ENCODE assay signal across 10 cellular contexts in the genomic region with DNA sequence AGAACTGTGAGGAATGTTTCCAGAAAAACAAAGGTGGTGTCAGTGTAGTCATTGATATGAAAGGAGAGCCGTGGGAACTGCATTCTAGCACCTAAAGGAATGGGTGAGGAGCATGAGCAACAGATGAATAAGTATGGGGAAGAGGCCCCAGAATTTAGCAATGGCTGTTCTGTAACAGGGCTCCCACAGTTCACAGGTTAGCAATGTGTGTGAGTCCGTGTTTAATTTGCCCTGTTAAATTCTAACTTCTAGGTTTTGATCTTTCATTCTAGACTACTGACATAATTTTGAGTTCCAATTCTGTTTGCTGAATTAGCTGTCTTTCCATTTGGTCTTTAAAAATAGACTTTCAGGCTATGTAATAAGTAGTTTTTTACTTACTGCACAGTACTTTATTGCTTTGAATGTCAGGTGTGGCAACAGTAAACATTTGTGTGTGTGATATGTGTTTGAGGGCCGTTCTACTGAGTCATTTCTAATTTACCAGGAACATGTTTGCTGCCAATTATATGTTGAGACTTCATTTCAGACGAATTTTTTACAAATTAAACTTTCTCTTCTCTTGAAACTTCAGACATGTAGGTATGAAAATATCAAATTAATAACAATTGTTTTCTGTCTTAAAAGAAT. TPM values are rescaled to one million over a fixed set of nuclear protein-coding genes. Genes with fewer than 3 reads are reported as not detected.
A peak's percentile ranks its signal among the peaks of the same experiment; 100 is the strongest.
DNase-seq lines count a peak whose midpoint lies in the region; ATAC-seq and TF ChIP-seq lines count a peak whose summit lies in the region.
"Had no signal": no experiment of that assay in that cellular context is flagged by ENCODE, and none has a peak within 500 bp of the region (broad histone marks: within the 10 kb centered on the region; RNA-seq: fewer than 3 reads in every experiment).

No MANE protein-coding gene starts in this region.

- peaks cover 54% of the 10 kb centered on the region for H3K4me1 Mint-ChIP-seq in activated T-helper 17 cell treated with anti-CD3 and anti-CD28 coated beads, Interleukin-2, amount 50 U/mL, for 72 hours

- peak; percentile 19 for ATAC-seq in HG02981 (IDR thresholded peaks at IDR 0.05; ENCODE audit: unreplicated experiment)
- peak; percentile 57 for ATAC-seq in activated T-helper 17 cell treated with anti-CD3 and anti-CD28 coated beads, Interleukin-2, amount 50 U/mL, for 72 hours (replicated peaks)
- peak; percentile 80 for ATAC-seq in mucosa of descending colon
- no peak for ATAC-seq in HG03159 (IDR thresholded peaks at IDR 0.05; ENCODE audit: unreplicated experiment)
- ATAC-seq in GM19328 (IDR thresholded peaks at IDR 0.05; ENCODE audit: unreplicated experiment) = no peak

- H3K9me3 ChIP-seq in mucosa of descending colon (no peaks in the 10 kb centered on the region), left ventricle myocardium inferior (replicated peaks) (no peaks in the 10 kb centered on the region)

- DNase-seq in GM10266 (ENCODE audit: extremely low spot score) = peak; percentile 7
- no peak for DNase-seq in mucosa of descending colon
- DNase-seq in SHP77 (lab: John Stamatoyannopoulos, UW) = no peak
- no peak for DNase-seq in left ventricle myocardium inferior
- DNase-seq: KG1 had no signal

- TF ChIP-seq CTCF in GM10266 (IDR thresholded peaks at IDR 0.05; ENCODE audit: control insufficient read depth, insufficient read depth, low read depth, missing control alignments) = no peak
- no peak for TF ChIP-seq CTCF in mucosa of descending colon (IDR thresholded peaks at IDR 0.05)
- no peak for TF ChIP-seq CTCF in left ventricle myocardium inferior (IDR thresholded peaks at IDR 0.05; ENCODE audit: borderline replicate concordance)

- H3K36me3 ChIP-seq in mucosa of descending colon (ENCODE audit: low read depth) (no peaks in the 10 kb centered on the region), left ventricle myocardium inferior (no peaks in the 10 kb centered on the region)

- H3K4me1 ChIP-seq in mucosa of descending colon (ENCODE audit: low read depth) (peaks cover 43% of the 10 kb centered on the region), left ventricle myocardium inferior (peaks cover 18% of the 10 kb centered on the region)

- H3K36me3 Mint-ChIP-seq in activated T-helper 17 cell treated with anti-CD3 and anti-CD28 coated beads, Interleukin-2, amount 50 U/mL, for 72 hours (ENCODE audit: low read depth) = peaks cover 43% of the 10 kb centered on the region

- peak overlapping the region; percentile 64 for H3K27ac Mint-ChIP-seq in activated T-helper 17 cell treated with anti-CD3 and anti-CD28 coated beads, Interleukin-2, amount 50 U/mL, for 72 hours

- no peaks in the 10 kb centered on the region for H3K9me3 Mint-ChIP-seq in activated T-helper 17 cell treated with anti-CD3 and anti-CD28 coated beads, Interleukin-2, amount 50 U/mL, for 72 hours

- intact Hi-C loops in mucosa of descending colon (cut with DNase I, micrococcal nuclease) = no loop called here
- intact Hi-C loops in left ventricle myocardium inferior (cut with micrococcal nuclease) = no loop called here

- no peaks in the 10 kb centered on the region for H3K27me3 Mint-ChIP-seq in activated T-helper 17 cell treated with anti-CD3 and anti-CD28 coated beads, Interleukin-2, amount 50 U/mL, for 72 hours

- no peak overlapping the region for H3K4me3 ChIP-seq in mucosa of descending colon
- H3K4me3 ChIP-seq in left ventricle myocardium inferior = no peak overlapping the region
- H3K4me3 ChIP-seq: skin epidermis had no signal

- peak overlapping the region; percentile 57 for H3K4me3 Mint-ChIP-seq in activated T-helper 17 cell treated with anti-CD3 and anti-CD28 coated beads, Interleukin-2, amount 50 U/mL, for 72 hours

- no peaks in the 10 kb centered on the region for H3K27me3 ChIP-seq in left ventricle myocardium inferior (ENCODE audit: low read depth)

- no peak overlapping the region for H3K27ac ChIP-seq in left ventricle myocardium inferior (replicated peaks)

RNA-seq across cellular contexts. Expression of a gene that starts 8.8 kb away (rescaled TPM):
- 10 to 100 TPM; 47.6 to 71.7 TPM for total RNA-seq in activated T-helper 17 cell treated with anti-CD3 and anti-CD28 coated beads, Interleukin-2, amount 50 U/mL, for 72 hours
- 10 to 100 TPM; 17.9 to 30.0 (median 19.5) TPM for total RNA-seq in mucosa of descending colon
- total RNA-seq in left ventricle myocardium inferior = 32.3 TPM

Comparison
In these comparisons a context has a peak if more than half of its experiments do, and no peak if none do; other contexts are left out.
1. ATAC-seq: peak in HG02981 (single experiment), activated T-helper 17 cell treated with anti-CD3 and anti-CD28 coated beads, Interleukin-2, amount 50 U/mL, for 72 hours (single experiment) and mucosa of descending colon (single experiment); none in HG03159 (single experiment) and GM19328 (single experiment).